Comparison of ENCODE assay signal across 9 cellular contexts in genomic region chr9:17810293-17810692, GRCh38.
"Had no signal": no experiment of that assay in that cellular context is flagged by ENCODE, and none has a peak within 500 bp of the region (broad histone marks: within the 10 kb centered on the region; RNA-seq: fewer than 3 reads in every experiment).

No MANE protein-coding gene starts in this region.

- H3K36me3 ChIP-seq: Peyer's patch, SJSA1 had no signal

- H3K9me3 ChIP-seq: Peyer's patch, SJSA1, SK-N-SH had no signal

- H3K4me3 ChIP-seq: Peyer's patch, SJSA1 had no signal

- H3K4me1 ChIP-seq: Peyer's patch, SJSA1 had no signal

- H3K27me3 ChIP-seq: Peyer's patch, SJSA1 had no signal

- H3K9ac ChIP-seq: SK-N-SH had no signal

- H3K9me2 ChIP-seq: SK-N-SH had no signal

- DNase-seq: NCI-H2081 treated with DMSO at 0.1 percent for 48 hours, NCI-H226, NCI-H524 treated with DMSO at 0.1 percent for 48 hours, Right ventricle myocardium superior, SHP77 treated with DMSO at 0.1 percent for 48 hours, SW 1271 had no signal
